ENCODE assay signal across 1 cellular context in genomic region chr19:18698321-18699167, GRCh38.
TF ChIP-seq lines count a peak whose summit lies in the region.

No MANE protein-coding gene starts in this region.

TF ChIP-seq in GM12878, 131 proteins besides CTCF, POLR2A, EP300 and RAD21 (continued from another document):
- TF ChIP-seq BCL3 (IDR thresholded peaks at IDR 0.05; ENCODE audit: borderline replicate concordance, insufficient read depth, low read depth, low read length, poor library complexity, severe bottlenecking): peak; percentile 24
- TF ChIP-seq ZNF592 (IDR thresholded peaks at IDR 0.05): no peak
TF ChIP-seq in GM12878: peak in this region for 1.
